ENCODE assay signal across 1 cellular context in genomic region chr6:4021133-4021861, GRCh38.
TF ChIP-seq lines count a peak whose summit lies in the region.

No MANE protein-coding gene starts in this region.

TF ChIP-seq in K562, 482 proteins besides CTCF, POLR2A, EP300 and RAD21 (continued from another document and continues in another):
- TF ChIP-seq, protein P1, sequence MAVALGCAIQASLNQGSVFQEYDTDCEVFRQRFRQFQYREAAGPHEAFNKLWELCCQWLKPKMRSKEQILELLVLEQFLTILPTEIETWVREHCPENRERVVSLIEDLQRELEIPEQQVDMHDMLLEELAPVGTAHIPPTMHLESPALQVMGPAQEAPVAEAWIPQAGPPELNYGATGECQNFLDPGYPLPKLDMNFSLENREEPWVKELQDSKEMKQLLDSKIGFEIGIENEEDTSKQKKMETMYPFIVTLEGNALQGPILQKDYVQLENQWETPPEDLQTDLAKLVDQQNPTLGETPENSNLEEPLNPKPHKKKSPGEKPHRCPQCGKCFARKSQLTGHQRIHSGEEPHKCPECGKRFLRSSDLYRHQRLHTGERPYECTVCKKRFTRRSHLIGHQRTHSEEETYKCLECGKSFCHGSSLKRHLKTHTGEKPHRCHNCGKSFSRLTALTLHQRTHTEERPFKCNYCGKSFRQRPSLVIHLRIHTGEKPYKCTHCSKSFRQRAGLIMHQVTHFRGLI (CRISPR knock-in tag; IDR thresholded peaks at IDR 0.05), result no peak
- TF ChIP-seq ZNF655 (CRISPR knock-in tag; IDR thresholded peaks at IDR 0.05), result no peak
- peak; percentile 90 for TF ChIP-seq PCBP1 (IDR thresholded peaks at IDR 0.05; ENCODE audit: low read depth, low read length, poor library complexity, severe bottlenecking)
- TF ChIP-seq TAF15 (IDR thresholded peaks at IDR 0.05; ENCODE audit: low read depth, low read length), result no peak
- TF ChIP-seq RBM39 (optimal IDR thresholded peaks at IDR 0.05; ENCODE audit: low read depth, low read length), result peak; percentile 95
- TF ChIP-seq THAP7 (CRISPR knock-in tag; IDR thresholded peaks at IDR 0.05), result peak; percentile 73; the same call in 1 of the 2 replicates
- TF ChIP-seq DMBX1 (CRISPR knock-in tag; IDR thresholded peaks at IDR 0.05; ENCODE audit: borderline replicate concordance), result no peak
- TF ChIP-seq MEF2D (tag; conservative IDR thresholded peaks at IDR 0.05; ENCODE audit: low read depth), result peak; percentile 21; the same call in 1 of the 2 replicates
- no peak; the same call in none of the 2 replicates for TF ChIP-seq TOE1 (IDR thresholded peaks at IDR 0.05; ENCODE audit: borderline replicate concordance)
- TF ChIP-seq TOE1 (CRISPR knock-in tag; IDR thresholded peaks at IDR 0.05; ENCODE audit: borderline replicate concordance, low read depth), result peak; percentile 56; the same call in 1 of the 2 replicates
- TF ChIP-seq ZFP1 (CRISPR knock-in tag; IDR thresholded peaks at IDR 0.05), result 0 out of 2 replicates have a peak, but pooled peaks have one; percentile 10
- peak; percentile 85; the same call in 1 of the 2 replicates for TF ChIP-seq ARID2 (IDR thresholded peaks at IDR 0.05)
- TF ChIP-seq TCF7L2 (IDR thresholded peaks at IDR 0.05; ENCODE audit: low read depth, low read length), result no peak
- no peak for TF ChIP-seq EZH2 (IDR thresholded peaks at IDR 0.05; ENCODE audit: borderline replicate concordance, low read depth, low read length)
- TF ChIP-seq, protein P2, sequence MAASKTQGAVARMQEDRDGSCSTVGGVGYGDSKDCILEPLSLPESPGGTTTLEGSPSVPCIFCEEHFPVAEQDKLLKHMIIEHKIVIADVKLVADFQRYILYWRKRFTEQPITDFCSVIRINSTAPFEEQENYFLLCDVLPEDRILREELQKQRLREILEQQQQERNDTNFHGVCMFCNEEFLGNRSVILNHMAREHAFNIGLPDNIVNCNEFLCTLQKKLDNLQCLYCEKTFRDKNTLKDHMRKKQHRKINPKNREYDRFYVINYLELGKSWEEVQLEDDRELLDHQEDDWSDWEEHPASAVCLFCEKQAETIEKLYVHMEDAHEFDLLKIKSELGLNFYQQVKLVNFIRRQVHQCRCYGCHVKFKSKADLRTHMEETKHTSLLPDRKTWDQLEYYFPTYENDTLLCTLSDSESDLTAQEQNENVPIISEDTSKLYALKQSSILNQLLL (CRISPR knock-in tag; IDR thresholded peaks at IDR 0.05; ENCODE audit: borderline replicate concordance), result no peak
- TF ChIP-seq AFF4 (CRISPR knock-in tag; IDR thresholded peaks at IDR 0.05), result peak; percentile 96
- no peak for TF ChIP-seq FUS (optimal IDR thresholded peaks at IDR 0.05; ENCODE audit: low read depth, low read length)
- no peak for TF ChIP-seq ZNF140 (CRISPR knock-in tag; IDR thresholded peaks at IDR 0.05)
- TF ChIP-seq POLR2AphosphoS2 (IDR thresholded peaks at IDR 0.05; ENCODE audit: low read length), result no peak
- peak; percentile 65; the same call in 1 of the 2 replicates for TF ChIP-seq POLR2AphosphoS5 (IDR thresholded peaks at IDR 0.05; ENCODE audit: control insufficient read depth, insufficient read depth, low read depth, low read length)
- no peak for TF ChIP-seq HOXB6 (CRISPR knock-in tag; IDR thresholded peaks at IDR 0.05; ENCODE audit: borderline replicate concordance)
- TF ChIP-seq THRB (CRISPR knock-in tag; conservative IDR thresholded peaks at IDR 0.05), result 0 out of 2 replicates have a peak, but pooled peaks have one; percentile 39
- no peak for TF ChIP-seq BRF2 (IDR thresholded peaks at IDR 0.05; ENCODE audit: borderline replicate concordance, insufficient read depth, insufficient read length)
- TF ChIP-seq DDX20 (tag; IDR thresholded peaks at IDR 0.05; ENCODE audit: low read depth), result no peak
- TF ChIP-seq ZFP91 (CRISPR knock-in tag; IDR thresholded peaks at IDR 0.05), result peak; percentile 70; the same call in 1 of the 2 replicates
- TF ChIP-seq CBFA2T3 (IDR thresholded peaks at IDR 0.05), result no peak
- TF ChIP-seq E4F1 (CRISPR knock-in tag; IDR thresholded peaks at IDR 0.05; ENCODE audit: borderline replicate concordance), result no peak
- peak; percentile 43; the same call in 1 of the 2 replicates for TF ChIP-seq ZNF232 (CRISPR knock-in tag; IDR thresholded peaks at IDR 0.05)
- TF ChIP-seq MTA3 (IDR thresholded peaks at IDR 0.05; ENCODE audit: borderline replicate concordance), result no peak; the same call in 1 of the 2 replicates
- TF ChIP-seq, protein P3, sequence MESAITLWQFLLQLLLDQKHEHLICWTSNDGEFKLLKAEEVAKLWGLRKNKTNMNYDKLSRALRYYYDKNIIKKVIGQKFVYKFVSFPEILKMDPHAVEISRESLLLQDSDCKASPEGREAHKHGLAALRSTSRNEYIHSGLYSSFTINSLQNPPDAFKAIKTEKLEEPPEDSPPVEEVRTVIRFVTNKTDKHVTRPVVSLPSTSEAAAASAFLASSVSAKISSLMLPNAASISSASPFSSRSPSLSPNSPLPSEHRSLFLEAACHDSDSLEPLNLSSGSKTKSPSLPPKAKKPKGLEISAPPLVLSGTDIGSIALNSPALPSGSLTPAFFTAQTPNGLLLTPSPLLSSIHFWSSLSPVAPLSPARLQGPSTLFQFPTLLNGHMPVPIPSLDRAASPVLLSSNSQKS (CRISPR knock-in tag; IDR thresholded peaks at IDR 0.05), result no peak
- 0 out of 2 replicates have a peak, but pooled peaks have one; percentile 71 for TF ChIP-seq ZNF12 (CRISPR knock-in tag; IDR thresholded peaks at IDR 0.05)
- TF ChIP-seq POLR2H (tag; IDR thresholded peaks at IDR 0.05; ENCODE audit: low read depth), result peak; percentile 89
- TF ChIP-seq ASH1L (IDR thresholded peaks at IDR 0.05; ENCODE audit: borderline replicate concordance, low read depth, partially characterized antibody), result peak; percentile 30
- peak; percentile 68 for TF ChIP-seq RBM22 (IDR thresholded peaks at IDR 0.05; ENCODE audit: low read depth, low read length, poor library complexity, severe bottlenecking)
- no peak for TF ChIP-seq KLF16 (IDR thresholded peaks at IDR 0.05)
- peak; percentile 15; the same call in 1 of the 2 replicates for TF ChIP-seq CHD2 (IDR thresholded peaks at IDR 0.05; ENCODE audit: low read depth, low read length)
- TF ChIP-seq CEBPB (tag; IDR thresholded peaks at IDR 0.05), result no peak
- TF ChIP-seq EHMT2 (IDR thresholded peaks at IDR 0.05), result no peak
- TF ChIP-seq ATF2 (CRISPR knock-in tag; IDR thresholded peaks at IDR 0.05), result no peak
- TF ChIP-seq MECOM (CRISPR knock-in tag; IDR thresholded peaks at IDR 0.05), result peak; percentile 53; the same call in 1 of the 2 replicates
- 0 out of 2 replicates have a peak, but pooled peaks have one; percentile 52 for TF ChIP-seq ZNF282 (CRISPR knock-in tag; IDR thresholded peaks at IDR 0.05)
- no peak for TF ChIP-seq ZNF239 (CRISPR knock-in tag; IDR thresholded peaks at IDR 0.05)
